Comparison of ENCODE assay signal across 15 cellular contexts in the genomic region with DNA sequence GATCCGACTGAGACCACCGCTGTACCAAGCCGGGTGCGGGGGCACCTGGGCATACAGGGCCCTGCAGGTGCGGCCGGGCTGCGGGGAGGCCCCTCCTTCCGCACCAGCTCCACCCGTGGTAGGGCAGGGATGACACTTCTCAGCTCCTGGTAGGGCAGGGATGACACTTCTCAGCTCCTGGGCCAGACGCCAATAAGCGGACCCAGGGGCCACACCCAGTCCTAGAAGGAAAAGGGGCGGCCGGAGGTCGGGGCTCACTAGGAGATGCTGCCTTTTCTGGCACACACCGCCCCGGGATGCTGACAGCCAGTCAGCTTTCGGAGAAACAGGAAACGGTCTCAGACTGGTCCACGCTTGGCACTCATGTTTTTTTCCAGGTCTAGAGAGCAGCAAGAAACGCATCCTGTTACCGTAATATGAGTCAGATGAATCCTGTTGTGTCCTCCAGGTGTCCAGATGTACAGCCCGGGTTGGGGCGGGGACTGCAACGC. TPM values are rescaled to one million over a fixed set of nuclear protein-coding genes. Genes with fewer than 3 reads are reported as not detected.
A peak's percentile ranks its signal among the peaks of the same experiment; 100 is the strongest.
DNase-seq lines count a peak whose midpoint lies in the region; ATAC-seq and TF ChIP-seq lines count a peak whose summit lies in the region.
"Had no signal": no experiment of that assay in that cellular context is flagged by ENCODE, and none has a peak within 500 bp of the region (broad histone marks: within the 10 kb centered on the region; RNA-seq: fewer than 3 reads in every experiment).

No MANE protein-coding gene starts in this region.

- peaks cover 11% of the 10 kb centered on the region for H3K9me3 Mint-ChIP-seq in activated CD4-positive, alpha-beta memory T cell treated with anti-CD3 and anti-CD28 coated beads for 36 hours
- peaks cover 7% of the 10 kb centered on the region for H3K9me3 Mint-ChIP-seq in activated CD8-positive, alpha-beta memory T cell treated with anti-CD3 and anti-CD28 coated beads, Interleukin-2, amount 10 ng/mL, durations not matched to agents 7 days and 5 days (ENCODE audit: low read depth)

- H3K27me3 ChIP-seq in BE2C: no peaks in the 10 kb centered on the region
- no peaks in the 10 kb centered on the region for H3K27me3 ChIP-seq in brain microvascular endothelial cell (replicated peaks)
- H3K27me3 ChIP-seq: adrenal gland, thyroid gland had no signal

- no peaks in the 10 kb centered on the region; the same call in 1 of the 2 replicates for H3K9me3 ChIP-seq in BE2C
- H3K9me3 ChIP-seq: adrenal gland, HAP-1, thyroid gland had no signal

- intact Hi-C loops in activated CD4-positive, alpha-beta memory T cell treated with anti-CD3 and anti-CD28 coated beads for 36 hours (cut with micrococcal nuclease): no loop called here

- H3K36me3 ChIP-seq in BE2C (no peaks in the 10 kb centered on the region), brain microvascular endothelial cell (replicated peaks) (no peaks in the 10 kb centered on the region)
- H3K36me3 ChIP-seq: adrenal gland, HAP-1, thyroid gland had no signal

- H3K27ac ChIP-seq in C4-2B (peak overlapping the region; percentile 27), brain microvascular endothelial cell (no peak overlapping the region)

- no peak overlapping the region for H3K4me3 ChIP-seq in BE2C (ENCODE audit: low read depth, low read length)
- H3K4me3 ChIP-seq in brain microvascular endothelial cell (ENCODE audit: low read depth, low read length): no peak overlapping the region
- H3K4me3 ChIP-seq: adrenal gland, HAP-1, thyroid gland had no signal

- in situ Hi-C loops in brain microvascular endothelial cell (cut with HindIII; ENCODE audit: low pct_ligation_motif_present, low sequenced_read_pairs): no loop called here

- no peak overlapping the region for H3K4me3 Mint-ChIP-seq in activated CD4-positive, alpha-beta memory T cell treated with anti-CD3 and anti-CD28 coated beads for 36 hours
- H3K4me3 Mint-ChIP-seq in activated CD8-positive, alpha-beta memory T cell treated with anti-CD3 and anti-CD28 coated beads, Interleukin-2, amount 10 ng/mL, durations not matched to agents 7 days and 5 days: no peak overlapping the region

- no peak overlapping the region for H3K27ac Mint-ChIP-seq in activated CD4-positive, alpha-beta memory T cell treated with anti-CD3 and anti-CD28 coated beads for 36 hours
- no peak overlapping the region for H3K27ac Mint-ChIP-seq in activated CD8-positive, alpha-beta memory T cell treated with anti-CD3 and anti-CD28 coated beads, Interleukin-2, amount 10 ng/mL, durations not matched to agents 7 days and 5 days

- POLR2A ChIA-PET in activated CD4-positive, alpha-beta memory T cell treated with anti-CD3 and anti-CD28 coated beads for 36 hours (lab: Charles Lee): interaction anchor here (1.3 to 8.5 kb wide), 2 partner anchors 31 to 78 kb away, joined by 3 to 181 read pairs; partner anchors contain the start of gene NFKBIA

- no peak for TF ChIP-seq CTCF in C4-2B (conservative IDR thresholded peaks at IDR 0.05)
- TF ChIP-seq CTCF in BE2C (IDR thresholded peaks at IDR 0.05; ENCODE audit: low read depth, low read length): no peak
- no peak for TF ChIP-seq CTCF in brain microvascular endothelial cell (IDR thresholded peaks at IDR 0.05; ENCODE audit: low read depth, low read length, missing control alignments)
- TF ChIP-seq CTCF in GM10266 (IDR thresholded peaks at IDR 0.05; ENCODE audit: control insufficient read depth, insufficient read depth, low read depth, missing control alignments): no peak

- H3K36me3 Mint-ChIP-seq in activated CD4-positive, alpha-beta memory T cell treated with anti-CD3 and anti-CD28 coated beads for 36 hours: peaks cover 8% of the 10 kb centered on the region
- H3K36me3 Mint-ChIP-seq in activated CD8-positive, alpha-beta memory T cell treated with anti-CD3 and anti-CD28 coated beads, Interleukin-2, amount 10 ng/mL, durations not matched to agents 7 days and 5 days: peaks cover 8% of the 10 kb centered on the region

- H3K4me1 Mint-ChIP-seq in activated CD4-positive, alpha-beta memory T cell treated with anti-CD3 and anti-CD28 coated beads for 36 hours (ENCODE audit: low read depth): peaks cover 35% of the 10 kb centered on the region
- H3K4me1 Mint-ChIP-seq in activated CD8-positive, alpha-beta memory T cell treated with anti-CD3 and anti-CD28 coated beads, Interleukin-2, amount 10 ng/mL, durations not matched to agents 7 days and 5 days: peaks cover 40% of the 10 kb centered on the region

- peak; percentile 12 for DNase-seq in NCI-H1092 (lab: John Stamatoyannopoulos, UW)
- peak; percentile 46 for DNase-seq in activated CD4-positive, alpha-beta memory T cell treated with anti-CD3 and anti-CD28 coated beads for 36 hours
- peak; percentile 10 for DNase-seq in iPS-NIHi11 (ENCODE audit: low spot score)
- DNase-seq in BE2C: no peak
- no peak for DNase-seq in brain microvascular endothelial cell
- DNase-seq in GM10266 (ENCODE audit: extremely low spot score): no peak
- no peak for DNase-seq in activated CD8-positive, alpha-beta memory T cell treated with anti-CD3 and anti-CD28 coated beads, Interleukin-2, amount 10 ng/mL, durations not matched to agents 7 days and 5 days
- DNase-seq: activated CD4-positive, alpha-beta T cell treated with anti-CD3 and anti-CD28 coated beads for 1 hour; left colon; occipital lobe; stimulated activated CD4-positive, alpha-beta T cell treated with anti-CD3 and anti-CD28 coated beads, Interleukin-4, amount 100 ng/mL, for 4 hours had no signal

- CTCF ChIA-PET in activated CD4-positive, alpha-beta memory T cell treated with anti-CD3 and anti-CD28 coated beads for 36 hours (lab: Charles Lee): no interaction called here
- CTCF ChIA-PET in activated CD8-positive, alpha-beta memory T cell treated with anti-CD3 and anti-CD28 coated beads, Interleukin-2, amount 10 ng/mL, durations not matched to agents 7 days and 5 days (lab: Charles Lee): interaction anchor here (1.6 kb wide), 1 partner anchor 36 kb away, joined by 4 read pairs; no protein-coding TSS in a partner anchor

- no peaks in the 10 kb centered on the region for H3K27me3 Mint-ChIP-seq in activated CD4-positive, alpha-beta memory T cell treated with anti-CD3 and anti-CD28 coated beads for 36 hours
- no peaks in the 10 kb centered on the region for H3K27me3 Mint-ChIP-seq in activated CD8-positive, alpha-beta memory T cell treated with anti-CD3 and anti-CD28 coated beads, Interleukin-2, amount 10 ng/mL, durations not matched to agents 7 days and 5 days

- H3K4me1 ChIP-seq in BE2C: no peaks in the 10 kb centered on the region

- ATAC-seq in activated CD8-positive, alpha-beta memory T cell treated with anti-CD3 and anti-CD28 coated beads, Interleukin-2, amount 10 ng/mL, durations not matched to agents 7 days and 5 days: no peak
- ATAC-seq: left colon had no signal

RNA-seq across cellular contexts. Expression of gene NFKBIA, which starts 34.8 kb away (rescaled TPM):
- 100 to 1,000 TPM; 390 to 393 TPM for total RNA-seq in activated CD4-positive, alpha-beta memory T cell treated with anti-CD3 and anti-CD28 coated beads for 36 hours
- 111 TPM for polyA plus RNA-seq in BE2C (2012; ENCODE audit: insufficient read depth, insufficient read length, low read depth)
- total RNA-seq in activated CD8-positive, alpha-beta memory T cell treated with anti-CD3 and anti-CD28 coated beads, Interleukin-2, amount 10 ng/mL, durations not matched to agents 7 days and 5 days: 100 to 1,000 TPM in 1 of 2 experiments, 10 to 100 TPM in 1; 82.9 to 245 TPM

Comparison
In these comparisons a context has a peak if more than half of its experiments do, and no peak if none do; other contexts are left out.
1. DNase-seq: peak in NCI-H1092 (single experiment), activated CD4-positive, alpha-beta memory T cell treated with anti-CD3 and anti-CD28 coated beads for 36 hours (single experiment) and iPS-NIHi11 (single experiment); none in BE2C (single experiment), brain microvascular endothelial cell (single experiment), GM10266 (single experiment) and activated CD8-positive, alpha-beta memory T cell treated with anti-CD3 and anti-CD28 coated beads, Interleukin-2, amount 10 ng/mL, durations not matched to agents 7 days and 5 days (single experiment).